In the genomic region with DNA sequence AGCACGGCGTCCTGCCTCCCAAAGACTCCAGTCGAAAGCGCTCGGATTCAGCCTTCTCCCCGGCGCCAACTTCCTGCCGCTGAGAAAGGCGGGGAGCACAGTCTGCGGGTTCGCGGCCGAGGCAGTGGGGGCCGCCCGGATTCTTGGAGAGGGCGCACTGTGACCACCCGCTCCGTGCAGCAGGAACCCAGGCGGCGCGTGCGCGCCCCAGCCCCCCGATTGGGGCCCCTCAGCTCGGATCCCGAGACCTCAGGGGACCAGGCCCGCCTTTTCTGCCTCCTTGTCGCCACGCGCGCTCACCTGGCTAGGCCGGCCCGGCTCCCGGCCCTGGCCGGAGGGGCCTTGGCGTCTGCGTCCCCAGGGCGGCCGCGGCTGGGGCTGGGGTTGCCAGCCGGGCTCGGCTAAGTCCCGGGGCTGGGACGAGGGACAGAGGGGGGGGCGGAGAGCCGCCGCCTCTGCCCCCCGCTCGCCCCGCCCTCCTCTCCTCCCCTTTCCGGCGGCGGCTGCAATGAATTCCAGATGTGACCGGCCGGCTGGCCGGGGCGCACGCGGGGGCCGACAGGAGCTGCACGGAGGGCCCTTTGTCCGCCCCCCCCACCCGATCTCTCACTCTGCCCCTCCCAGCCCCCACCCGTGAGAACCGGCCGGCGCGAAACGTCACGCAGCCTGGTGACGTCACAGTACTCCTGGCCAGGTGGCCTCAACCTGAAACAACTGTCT, we compare ENCODE assay signal across 8 cellular contexts. TPM values are rescaled to one million over a fixed set of nuclear protein-coding genes. Genes with fewer than 3 reads are reported as not detected.
DNase-seq lines count a peak whose midpoint lies in the region; ATAC-seq and TF ChIP-seq lines count a peak whose summit lies in the region.

A gene with protein sequence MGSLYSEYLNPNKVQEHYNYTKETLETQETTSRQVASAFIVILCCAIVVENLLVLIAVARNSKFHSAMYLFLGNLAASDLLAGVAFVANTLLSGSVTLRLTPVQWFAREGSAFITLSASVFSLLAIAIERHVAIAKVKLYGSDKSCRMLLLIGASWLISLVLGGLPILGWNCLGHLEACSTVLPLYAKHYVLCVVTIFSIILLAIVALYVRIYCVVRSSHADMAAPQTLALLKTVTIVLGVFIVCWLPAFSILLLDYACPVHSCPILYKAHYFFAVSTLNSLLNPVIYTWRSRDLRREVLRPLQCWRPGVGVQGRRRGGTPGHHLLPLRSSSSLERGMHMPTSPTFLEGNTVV (minus strand): TSS at position 428 of the 720 bp plus-strand sequence. CDS start 6,426 bp downstream, outside the sequence.

- H3K4me3 Mint-ChIP-seq in activated CD8-positive, alpha-beta T cell treated with anti-CD3 and anti-CD28 coated beads, Interleukin-2, amount 10 ng/mL, durations not matched to agents 7 days and 5 days: peak within 1 kb of the TSS; percentile 83
- H3K4me3 Mint-ChIP-seq in memory B cell: peak within 1 kb of the TSS; percentile 82

- H3K27me3 ChIP-seq in effector memory CD4-positive, alpha-beta T cell (replicated peaks; ENCODE audit: control insufficient read depth, insufficient read depth, low read length, poor library complexity, severe bottlenecking): no peaks in the 10 kb centered on the region

- H3K9me3 Mint-ChIP-seq in activated CD8-positive, alpha-beta T cell treated with anti-CD3 and anti-CD28 coated beads, Interleukin-2, amount 10 ng/mL, durations not matched to agents 7 days and 5 days (ENCODE audit: insufficient read depth): no peaks in the 10 kb centered on the region
- no peaks in the 10 kb centered on the region for H3K9me3 Mint-ChIP-seq in memory B cell

- H3K27ac ChIP-seq in effector memory CD4-positive, alpha-beta T cell (ENCODE audit: insufficient read depth, low read length, poor library complexity, severe bottlenecking): peak within 1 kb of the TSS; percentile 95

- no peaks in the 10 kb centered on the region for H3K36me3 Mint-ChIP-seq in activated CD8-positive, alpha-beta T cell treated with anti-CD3 and anti-CD28 coated beads, Interleukin-2, amount 10 ng/mL, durations not matched to agents 7 days and 5 days (ENCODE audit: low read depth)
- H3K36me3 Mint-ChIP-seq in memory B cell: no peaks in the 10 kb centered on the region

- peak within 1 kb of the TSS; percentile 94 for H3K4me3 ChIP-seq in effector memory CD4-positive, alpha-beta T cell (ENCODE audit: insufficient read depth, low read depth, low read length, poor library complexity, severe bottlenecking)

- CTCF ChIA-PET in GM10248 (lab: Yijun Ruan, JAX): interaction anchor here (0.7 to 6.5 kb wide), 5 partner anchors 12 to 129 kb away, joined by 3 to 72 read pairs (median 5); a partner anchor contains a TSS
- CTCF ChIA-PET in activated CD8-positive, alpha-beta T cell treated with anti-CD3 and anti-CD28 coated beads, Interleukin-2, amount 10 ng/mL, durations not matched to agents 7 days and 5 days (lab: Charles Lee): interaction anchor here (1.0 to 6.7 kb wide), 3 partner anchors 19 to 20 kb away, joined by 3 to 62 read pairs (median 4); a partner anchor contains a TSS

- TF ChIP-seq CTCF in GM10248 (IDR thresholded peaks at IDR 0.05; ENCODE audit: control extremely low read depth, extremely low read depth, low read depth, missing control alignments): no peak

- no peaks in the 10 kb centered on the region for H3K36me3 ChIP-seq in effector memory CD4-positive, alpha-beta T cell (ENCODE audit: control insufficient read depth, insufficient read depth, low read length)

- H3K4me1 Mint-ChIP-seq in activated CD8-positive, alpha-beta T cell treated with anti-CD3 and anti-CD28 coated beads, Interleukin-2, amount 10 ng/mL, durations not matched to agents 7 days and 5 days (ENCODE audit: low read depth): peaks cover 21% of the 10 kb centered on the region
- peaks cover 15% of the 10 kb centered on the region for H3K4me1 Mint-ChIP-seq in memory B cell

- peaks cover 25% of the 10 kb centered on the region for H3K4me1 ChIP-seq in effector memory CD4-positive, alpha-beta T cell (ENCODE audit: control insufficient read depth, insufficient read depth, low read length, poor library complexity, severe bottlenecking)

- DNase-seq in GM10248 (ENCODE audit: extremely low spot score) (peak; percentile 88), NCI-H82 (lab: John Stamatoyannopoulos, UW) (peak; percentile 76), memory B cell (ENCODE audit: low spot score in 2 of 2) (peak; percentile 74 to 81)
- DNase-seq in activated CD8-positive, alpha-beta T cell treated with anti-CD3 and anti-CD28 coated beads, Interleukin-2, amount 10 ng/mL, durations not matched to agents 7 days and 5 days: peak; percentile 68
- peak; percentile 73 to 82 (median 78) for DNase-seq in effector memory CD4-positive, alpha-beta T cell
- peak; percentile 26 for DNase-seq in stimulated activated CD8-positive, alpha-beta memory T cell treated with anti-CD3 and anti-CD28 coated beads, Interleukin-15, amount 100 ng/mL, for 24 hours (ENCODE audit: low read depth)

- POLR2A ChIA-PET in GM10248 (lab: Yijun Ruan, JAX): no interaction called here
- POLR2A ChIA-PET in activated CD8-positive, alpha-beta T cell treated with anti-CD3 and anti-CD28 coated beads, Interleukin-2, amount 10 ng/mL, durations not matched to agents 7 days and 5 days (lab: Charles Lee): interaction anchor here (1.3 kb wide), 1 partner anchor 37 kb away, joined by 3 read pairs; a partner anchor contains a TSS

- H3K27me3 Mint-ChIP-seq in activated CD8-positive, alpha-beta T cell treated with anti-CD3 and anti-CD28 coated beads, Interleukin-2, amount 10 ng/mL, durations not matched to agents 7 days and 5 days (ENCODE audit: low read depth): no peaks in the 10 kb centered on the region
- peaks cover 3% of the 10 kb centered on the region for H3K27me3 Mint-ChIP-seq in memory B cell

- peak within 1 kb of the TSS; percentile 78 for H3K27ac Mint-ChIP-seq in activated CD8-positive, alpha-beta T cell treated with anti-CD3 and anti-CD28 coated beads, Interleukin-2, amount 10 ng/mL, durations not matched to agents 7 days and 5 days
- peak within 1 kb of the TSS; percentile 87 for H3K27ac Mint-ChIP-seq in memory B cell

- peak; percentile 38 for ATAC-seq in HG03108 (IDR thresholded peaks at IDR 0.05; ENCODE audit: unreplicated experiment)
- ATAC-seq in activated CD8-positive, alpha-beta T cell treated with anti-CD3 and anti-CD28 coated beads, Interleukin-2, amount 10 ng/mL, durations not matched to agents 7 days and 5 days: peak; percentile 69
- ATAC-seq in memory B cell (ENCODE audit: low read depth): peak; percentile 38
- ATAC-seq in HG02870 (IDR thresholded peaks at IDR 0.05; ENCODE audit: unreplicated experiment): no peak

- H3K9me3 ChIP-seq in effector memory CD4-positive, alpha-beta T cell (ENCODE audit: control insufficient read depth, low read length): no peaks in the 10 kb centered on the region

RNA-seq across cellular contexts. Expression of the gene that starts here (rescaled TPM):
- total RNA-seq in activated CD8-positive, alpha-beta T cell treated with anti-CD3 and anti-CD28 coated beads, Interleukin-2, amount 10 ng/mL, durations not matched to agents 7 days and 5 days: 1 to 10 TPM; 3.5 to 3.8 TPM

Comparison
In these comparisons a context has a peak if more than half of its experiments do, and no peak if none do; other contexts are left out.
1. DNase-seq: peak in every context shown above with its lines; median percentile 88 in GM10248; 78 in effector memory CD4-positive, alpha-beta T cell; 78 in memory B cell; 76 in NCI-H82; 68 in activated CD8-positive, alpha-beta T cell treated with anti-CD3 and anti-CD28 coated beads, Interleukin-2, amount 10 ng/mL, durations not matched to agents 7 days and 5 days; 26 in stimulated activated CD8-positive, alpha-beta memory T cell treated with anti-CD3 and anti-CD28 coated beads, Interleukin-15, amount 100 ng/mL, for 24 hours.